27 cellular contexts compared by ENCODE assay signal in genomic region chr1:4762146-4762545, GRCh38.
"Had no signal": no experiment of that assay in that cellular context is flagged by ENCODE, and none has a peak within 500 bp of the region (broad histone marks: within the 10 kb centered on the region; RNA-seq: fewer than 3 reads in every experiment).

No MANE protein-coding gene starts in this region.

- H3K27me3 ChIP-seq: right atrium auricular region, right lobe of liver, tibial nerve, uterus had no signal

- DNase-seq: head of caudate nucleus; hippocampal formation; kidney; left colon; left lung; lower lobe of right lung; mammary epithelial cell; mesenchymal stem cell; mucosa of descending colon; naive thymus-derived CD4-positive, alpha-beta T cell; psoas muscle; right lobe of liver; stimulated activated CD4-positive, alpha-beta T cell treated with anti-CD3 and anti-CD28 coated beads, Interleukin-1b, Interleukin-23, amount 100 ng/mL, for 48 hours; stimulated activated CD4-positive, alpha-beta T cell treated with anti-CD3 and anti-CD28 coated beads, Interleukin-2, amount 100 ng/mL, for 48 hours; stimulated activated CD4-positive, alpha-beta T cell treated with anti-CD3 and anti-CD28 coated beads, Interleukin-4, amount 100 ng/mL, for 4 hours; stimulated activated CD8-positive, alpha-beta memory T cell treated with anti-CD3 and anti-CD28 coated beads, Interleukin-4, amount 100 ng/mL, for 48 hours; stimulated activated naive CD4-positive, alpha-beta T cell treated with Interleukin-2 at 50 U/mL for 16 hours; stimulated activated naive CD8-positive, alpha-beta T cell treated with anti-CD3 and anti-CD28 coated beads, Interleukin-15, amount 100 ng/mL, for 72 hours; uterus had no signal

- H3K27ac Mint-ChIP-seq: mesothelial cell of epicardium; natural killer cell treated with Interleukin-12 subunit alpha and Interleukin-12 subunit beta and Interleukin-15 and Interleukin-18, amount 100 ng/mL, for 72 hours; stimulated activated memory B cell treated with anti-CD40 and anti-IgM and Interleukin-4, amounts not matched to agents 10 μg/mL and 1 μg/mL and 100 μg/mL, for 72 hours; type B pancreatic cell had no signal

- H3K4me3 Mint-ChIP-seq: mesothelial cell of epicardium; naive thymus-derived CD4-positive, alpha-beta T cell; natural killer cell treated with Interleukin-12 subunit alpha and Interleukin-12 subunit beta and Interleukin-15 and Interleukin-18, amount 100 ng/mL, for 72 hours; stimulated activated memory B cell treated with anti-CD40 and anti-IgM and Interleukin-4, amounts not matched to agents 10 μg/mL and 1 μg/mL and 100 μg/mL, for 72 hours; stimulated activated naive CD8-positive, alpha-beta T cell treated with anti-CD3 and anti-CD28 coated beads, Interleukin-15, amount 100 ng/mL, for 72 hours; type B pancreatic cell had no signal

- H3K9ac ChIP-seq: parathyroid adenoma had no signal

- H3K27ac ChIP-seq: left lung, lower lobe of right lung, parathyroid adenoma, psoas muscle, right atrium auricular region, right lobe of liver, tibial nerve, uterus had no signal

- H3K36me3 Mint-ChIP-seq: mesothelial cell of epicardium; natural killer cell treated with Interleukin-12 subunit alpha and Interleukin-12 subunit beta and Interleukin-15 and Interleukin-18, amount 100 ng/mL, for 72 hours; stimulated activated memory B cell treated with anti-CD40 and anti-IgM and Interleukin-4, amounts not matched to agents 10 μg/mL and 1 μg/mL and 100 μg/mL, for 72 hours; type B pancreatic cell had no signal

- H2AFZ ChIP-seq: parathyroid adenoma had no signal

- H3K4me1 ChIP-seq: left lung, lower lobe of right lung, parathyroid adenoma, psoas muscle, right atrium auricular region, right lobe of liver, tibial nerve, uterus had no signal

- H3K36me3 ChIP-seq: left lung, lower lobe of right lung, right atrium auricular region, right lobe of liver, tibial nerve, uterus had no signal

- H3K4me1 Mint-ChIP-seq: mesothelial cell of epicardium; naive thymus-derived CD4-positive, alpha-beta T cell; stimulated activated memory B cell treated with anti-CD40 and anti-IgM and Interleukin-4, amounts not matched to agents 10 μg/mL and 1 μg/mL and 100 μg/mL, for 72 hours; stimulated activated naive CD8-positive, alpha-beta T cell treated with anti-CD3 and anti-CD28 coated beads, Interleukin-15, amount 100 ng/mL, for 72 hours had no signal

- H3K4me2 ChIP-seq: smooth muscle cell had no signal

- H3K9me3 ChIP-seq: lower lobe of right lung, mucosa of descending colon, psoas muscle, right atrium auricular region, right lobe of liver, uterus had no signal

- H3K9me3 Mint-ChIP-seq: natural killer cell treated with Interleukin-12 subunit alpha and Interleukin-12 subunit beta and Interleukin-15 and Interleukin-18, amount 100 ng/mL, for 72 hours; type B pancreatic cell had no signal

- ATAC-seq: left colon; left lung; lower lobe of right lung; mucosa of descending colon; naive thymus-derived CD4-positive, alpha-beta T cell; natural killer cell treated with Interleukin-12 subunit alpha and Interleukin-12 subunit beta and Interleukin-15 and Interleukin-18, amount 100 ng/mL, for 72 hours; psoas muscle; right lobe of liver; stimulated activated memory B cell treated with anti-CD40 and anti-IgM and Interleukin-4, amounts not matched to agents 10 μg/mL and 1 μg/mL and 100 μg/mL, for 72 hours; stimulated activated naive CD8-positive, alpha-beta T cell treated with anti-CD3 and anti-CD28 coated beads, Interleukin-15, amount 100 ng/mL, for 72 hours had no signal

- H3K79me2 ChIP-seq: parathyroid adenoma had no signal

- H3K4me3 ChIP-seq: left lung, lower lobe of right lung, mucosa of descending colon, psoas muscle, right atrium auricular region, right lobe of liver, smooth muscle cell, tibial nerve, uterus had no signal

- H3K27me3 Mint-ChIP-seq: natural killer cell treated with Interleukin-12 subunit alpha and Interleukin-12 subunit beta and Interleukin-15 and Interleukin-18, amount 100 ng/mL, for 72 hours; stimulated activated memory B cell treated with anti-CD40 and anti-IgM and Interleukin-4, amounts not matched to agents 10 μg/mL and 1 μg/mL and 100 μg/mL, for 72 hours; stimulated activated naive CD8-positive, alpha-beta T cell treated with anti-CD3 and anti-CD28 coated beads, Interleukin-15, amount 100 ng/mL, for 72 hours had no signal
